In genomic region chr9:131006601-131007000, GRCh38 we compare ENCODE assay signal across 29 cellular contexts. TPM values are rescaled to one million over a fixed set of nuclear protein-coding genes. Genes with fewer than 3 reads are reported as not detected.
"Had no signal": no experiment of that assay in that cellular context is flagged by ENCODE, and none has a peak within 500 bp of the region (broad histone marks: within the 10 kb centered on the region; RNA-seq: fewer than 3 reads in every experiment).

No MANE protein-coding gene starts in this region.

- H3K36me3 ChIP-seq: ascending aorta, cardiac muscle cell had no signal

- H3K4me3 ChIP-seq: ascending aorta, cardiac muscle cell had no signal

- H3K27ac ChIP-seq: ascending aorta, cardiac muscle cell, VCaP had no signal

- H3K9me3 ChIP-seq: ascending aorta had no signal

- DNase-seq: activated B cell treated with CpG ODN at 0.5 μM for 24 hours; activated CD4-positive, alpha-beta memory T cell treated with anti-CD3 and anti-CD28 coated beads, Interleukin-2, amount 10 ng/mL, durations not matched to agents 7 days and 5 days; activated CD4-positive, alpha-beta T cell treated with anti-CD3 and anti-CD28 coated beads for 4 hours; activated CD4-positive, alpha-beta T cell treated with anti-CD3 and anti-CD28 coated beads, Interleukin-2, amount 10 ng/mL, durations not matched to agents 24 days and 14 days; activated CD4-positive, alpha-beta T cell treated with anti-CD3 and anti-CD28 coated beads, Interleukin-2, amount 50 U/mL, for 48 hours; activated CD4-positive, CD25-positive, alpha-beta regulatory T cell treated with anti-CD3 and anti-CD28 coated beads, Interleukin-2, amount 50 U/mL, for 72 hours; activated CD8-positive, alpha-beta memory T cell treated with anti-CD3 and anti-CD28 coated beads for 24 hours; activated CD8-positive, alpha-beta memory T cell treated with anti-CD3 and anti-CD28 coated beads, Interleukin-2, amount 10 ng/mL, durations not matched to agents 7 days and 5 days; activated CD8-positive, alpha-beta memory T cell treated with anti-CD3 and anti-CD28 coated beads, Interleukin-2, amount 50 U/mL, for 48 hours; activated CD8-positive, alpha-beta T cell treated with anti-CD3 and anti-CD28 coated beads, Interleukin-2, amount 10 ng/mL, durations not matched to agents 7 days and 5 days; activated effector memory CD4-positive, alpha-beta T cell treated with Interleukin-2 at 50 U/mL for 16 hours; activated gamma-delta T cell; activated naive CD4-positive, alpha-beta T cell treated with anti-CD3 and anti-CD28 coated beads, Interleukin-2, amount 10 ng/mL, durations not matched to agents 7 days and 5 days; activated naive CD4-positive, alpha-beta T cell treated with Interleukin-2 at 50 U/mL for 16 hours; activated naive CD8-positive, alpha-beta T cell treated with anti-CD3 and anti-CD28 coated beads, Interleukin-2, amount 10 ng/mL, durations not matched to agents 7 days and 5 days; activated naive CD8-positive, alpha-beta T cell treated with anti-CD3 and anti-CD28 coated beads, Interleukin-2, amount 50 U/mL, for 24 hours; activated T-cell treated with anti-CD3 and anti-CD28 coated beads, Interleukin-2, amount 50 U/mL, for 24 hours; activated T-cell treated with anti-CD3 and anti-CD28 coated beads, Interleukin-2, amount 50 U/mL, for 48 hours; amygdala; anterior cingulate cortex; central memory CD4-positive, alpha-beta T cell; T-helper 1 cell; T-helper 2 cell; T-helper 9 cell had no signal

- H3K4me1 ChIP-seq: ascending aorta had no signal

- H3K27me3 ChIP-seq: ascending aorta had no signal

RNA-seq across cellular contexts. Expression of gene LAMC3, which starts 2.4 kb away (rescaled TPM):
- total RNA-seq: activated B cell treated with CpG ODN at 0.5 μM for 24 hours; activated CD4-positive, alpha-beta memory T cell treated with anti-CD3 and anti-CD28 coated beads, Interleukin-2, amount 10 ng/mL, durations not matched to agents 7 days and 5 days; activated CD8-positive, alpha-beta T cell treated with anti-CD3 and anti-CD28 coated beads, Interleukin-2, amount 10 ng/mL, durations not matched to agents 7 days and 5 days; activated T-helper 2 cell treated with anti-CD3 and anti-CD28 coated beads, Interferon-gamma antibody, Interleukin-2, Interleukin-4, amounts not matched to agents 10 μg/mL and 5 μg/mL and 100 μg/mL, durations not matched to agents 14 hours and 24 hours and 36 hours; bronchial epithelial cell had no signal
